Comparison of ENCODE assay signal across 7 cellular contexts in the genomic region with DNA sequence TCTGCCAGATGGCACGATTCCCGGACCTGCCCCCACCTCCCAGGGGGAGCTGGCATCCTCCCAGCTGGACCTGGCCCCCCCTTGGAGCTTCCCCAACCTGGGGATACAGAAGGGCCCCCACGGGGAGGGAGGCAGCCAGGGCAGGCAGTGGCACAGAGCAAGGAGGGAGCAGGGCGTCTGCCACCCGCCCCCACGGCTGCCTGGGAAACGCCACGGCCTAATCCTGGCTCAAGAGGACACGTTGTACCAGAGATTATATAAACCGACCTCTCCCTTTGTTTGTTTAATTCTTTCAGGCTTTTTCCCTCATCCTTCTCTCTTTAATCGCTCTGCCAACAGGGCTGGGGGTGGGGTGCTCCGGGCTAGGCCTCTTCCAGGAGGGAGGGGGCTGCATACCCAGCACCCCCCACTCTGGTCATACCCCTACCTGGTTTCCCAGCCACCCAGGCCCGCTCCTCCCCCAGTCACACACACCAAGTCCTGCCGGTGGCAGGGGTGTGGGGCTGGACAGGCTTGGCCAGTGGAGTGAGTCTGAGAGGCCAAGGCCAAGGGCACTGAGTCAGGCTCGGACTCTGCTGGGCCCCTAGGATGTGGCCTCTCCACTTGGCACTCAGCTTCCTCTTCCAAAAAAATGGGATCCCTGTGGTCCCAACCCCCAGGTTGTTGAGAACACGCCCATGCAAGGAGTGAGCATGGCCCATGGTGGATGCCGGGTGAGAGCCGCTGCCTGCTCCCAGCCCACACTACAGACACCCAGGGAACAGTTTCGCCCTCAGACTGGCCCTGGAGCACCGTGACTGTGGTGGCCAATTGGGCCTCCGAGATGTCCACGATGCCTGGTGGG. TPM values are rescaled to one million over a fixed set of nuclear protein-coding genes. Genes with fewer than 3 reads are reported as not detected.
A peak's percentile ranks its signal among the peaks of the same experiment; 100 is the strongest.
DNase-seq lines count a peak whose midpoint lies in the region; ATAC-seq and TF ChIP-seq lines count a peak whose summit lies in the region.

No MANE protein-coding gene starts in this region.

- whole genome bisulfite sequencing in lower leg skin, 2 donors: 18 to 28% methylated on average over 16 to 20 of the region's 22 CpGs

- no peaks in the 10 kb centered on the region for H3K4me1 Mint-ChIP-seq in progenitor cell of endocrine pancreas (ENCODE audit: low read depth)

- peak; percentile 86 for DNase-seq in NCI-H1105 (lab: John Stamatoyannopoulos, UW)
- DNase-seq in choroid plexus epithelial cell (ENCODE audit: low read depth): peak; percentile 60
- DNase-seq in lower leg skin (ENCODE audit: low spot score in 2 of 2): peak; percentile 77 to 97
- DNase-seq in upper lobe of right lung: peak; percentile 96
- DNase-seq in T-helper 1 cell: no peak
- no peak for DNase-seq in effector CD4-positive, alpha-beta T cell
- no peak for DNase-seq in progenitor cell of endocrine pancreas (ENCODE audit: low spot score, unreplicated experiment)

- H3K4me3 ChIP-seq in choroid plexus epithelial cell (ENCODE audit: low read depth, low read length) (no peak overlapping the region), lower leg skin (ENCODE audit: low read depth, poor library complexity, severe bottlenecking) (no peak overlapping the region), upper lobe of right lung (no peak overlapping the region)

- peak; percentile 92 for ATAC-seq in upper lobe of right lung

- no peak overlapping the region for H3K27ac Mint-ChIP-seq in progenitor cell of endocrine pancreas

- H3K36me3 ChIP-seq in upper lobe of right lung: no peaks in the 10 kb centered on the region

- H3K9me3 Mint-ChIP-seq in progenitor cell of endocrine pancreas (ENCODE audit: low read depth): no peaks in the 10 kb centered on the region

- H3K27me3 ChIP-seq in upper lobe of right lung: no peaks in the 10 kb centered on the region

- peak overlapping the region; percentile 98 for H3K27ac ChIP-seq in upper lobe of right lung

- no peak for TF ChIP-seq CTCF in choroid plexus epithelial cell (conservative IDR thresholded peaks at IDR 0.05; ENCODE audit: low read depth, low read length)
- TF ChIP-seq CTCF in lower leg skin (IDR thresholded peaks at IDR 0.05): no peak
- TF ChIP-seq CTCF in upper lobe of right lung (IDR thresholded peaks at IDR 0.05): no peak
- TF ChIP-seq CTCF in progenitor cell of endocrine pancreas (IDR thresholded peaks at IDR 0.05; ENCODE audit: unreplicated experiment): no peak

- intact Hi-C loops in lower leg skin (cut with DNase I; ENCODE audit: low total_unique reads) (no loop called here), upper lobe of right lung (cut with DNase I) (no loop called here)

- H3K36me3 Mint-ChIP-seq in progenitor cell of endocrine pancreas (ENCODE audit: insufficient read depth): no peaks in the 10 kb centered on the region

- no peak overlapping the region for H3K4me3 Mint-ChIP-seq in progenitor cell of endocrine pancreas (ENCODE audit: low read depth)

- no peak for TF ChIP-seq POLR2A in lower leg skin (IDR thresholded peaks at IDR 0.05)

- H3K9me3 ChIP-seq in upper lobe of right lung: no peaks in the 10 kb centered on the region

- H3K27me3 Mint-ChIP-seq in progenitor cell of endocrine pancreas: peaks cover 39% of the 10 kb centered on the region

- H3K4me1 ChIP-seq in upper lobe of right lung: peaks cover 40% of the 10 kb centered on the region

RNA-seq across cellular contexts. Expression of gene NFIC, which starts 29.5 kb away (rescaled TPM):
- total RNA-seq in lower leg skin: 100 to 1,000 TPM; 102 to 236 (median 158) TPM
- total RNA-seq in upper lobe of right lung: 150 TPM
- total RNA-seq in progenitor cell of endocrine pancreas: 4.5 and 6.8 TPM in 2 replicates

Comparison
In these comparisons a context has a peak if more than half of its experiments do, and no peak if none do; other contexts are left out.
1. DNase-seq: peak in NCI-H1105 (single experiment), choroid plexus epithelial cell (single experiment), lower leg skin (2 of 2) and upper lobe of right lung (single experiment); none in T-helper 1 cell (0 of 5), effector CD4-positive, alpha-beta T cell (single experiment) and progenitor cell of endocrine pancreas (single experiment).
2. RNA of gene NFIC, which starts 29.5 kb away (total RNA-seq): 102 to 236 TPM in lower leg skin and 150 TPM in upper lobe of right lung (single experiment); 4.5 to 6.8 TPM in progenitor cell of endocrine pancreas; every median in the first group is over 10 times any median in the second.